Comparison of ENCODE assay signal across 4 cellular contexts in genomic region chr5:787857-788233, GRCh38. TPM values are rescaled to one million over a fixed set of nuclear protein-coding genes. Genes with fewer than 3 reads are reported as not detected.
"Had no signal": no experiment of that assay in that cellular context is flagged by ENCODE, and none has a peak within 500 bp of the region (broad histone marks: within the 10 kb centered on the region; RNA-seq: fewer than 3 reads in every experiment).

No MANE protein-coding gene starts in this region.

RNA-seq across cellular contexts. Expression of gene ZDHHC11B, which starts 3.3 kb away (rescaled TPM):
- total RNA-seq: activated CD4-positive, alpha-beta T cell treated with anti-CD3 and anti-CD28 coated beads, Interleukin-2, amount 10 ng/mL, durations not matched to agents 24 days and 14 days; activated naive CD4-positive, alpha-beta T cell treated with anti-CD3 and anti-CD28 coated beads for 36 hours; activated naive CD8-positive, alpha-beta T cell treated with anti-CD3 and anti-CD28 coated beads for 36 hours; activated T-helper 1 cell treated with anti-CD3 and anti-CD28 coated beads, Interleukin-12 subunit alpha, Interleukin-12 subunit beta, Interleukin-2, Interleukin-4 antibody, amounts not matched to agents 30 ng/mL and 10 ng/mL and 1 ng/mL, durations not matched to agents 14 hours and 24 hours and 36 hours had no signal
